In genomic region chr2:176392125-176392704, GRCh38 we compare ENCODE assay signal across 22 cellular contexts.
A peak's percentile ranks its signal among the peaks of the same experiment; 100 is the strongest.
DNase-seq lines count a peak whose midpoint lies in the region; ATAC-seq and TF ChIP-seq lines count a peak whose summit lies in the region.
"Had no signal": no experiment of that assay in that cellular context is flagged by ENCODE, and none has a peak within 500 bp of the region (broad histone marks: within the 10 kb centered on the region; RNA-seq: fewer than 3 reads in every experiment).

No MANE protein-coding gene starts in this region.

- H3K4me3 ChIP-seq in HEK293 (ENCODE audit: low read depth, low read length) (no peak overlapping the region), brain microvascular endothelial cell (ENCODE audit: low read depth, low read length) (no peak overlapping the region)
- H3K4me3 ChIP-seq: adrenal gland, lung had no signal

- in situ Hi-C loops in brain microvascular endothelial cell (cut with HindIII; ENCODE audit: low pct_ligation_motif_present, low sequenced_read_pairs): no loop called here

- intact Hi-C loops in left ventricle myocardium superior (cut with micrococcal nuclease) (no loop called here), posterior vena cava (cut with DNase I) (no loop called here)

- H3K27me3 ChIP-seq in brain microvascular endothelial cell (replicated peaks): no peaks in the 10 kb centered on the region
- H3K27me3 ChIP-seq: adrenal gland had no signal

- ATAC-seq in left ventricle myocardium superior: peak; percentile 97

- no peaks in the 10 kb centered on the region for H3K9me3 ChIP-seq in HEK293 (ENCODE audit: control insufficient read depth, insufficient read depth, low read depth, low read length)
- H3K9me3 ChIP-seq: adrenal gland, neutrophil had no signal

- H3K36me3 ChIP-seq in HEK293 (ENCODE audit: control insufficient read depth in 2 of 2, insufficient read depth in 1 of 2, low read length in 2 of 2) (no peaks in the 10 kb centered on the region), brain microvascular endothelial cell (replicated peaks) (no peaks in the 10 kb centered on the region)
- H3K36me3 ChIP-seq: adrenal gland, neutrophil had no signal

- POLR2A ChIA-PET in HEK293 (lab: Yijun Ruan, JAX): no interaction called here

- H3K27ac ChIP-seq in HEK293 (ENCODE audit: extremely low read depth, low read depth, low read length) (no peak overlapping the region), brain microvascular endothelial cell (no peak overlapping the region)
- H3K27ac ChIP-seq: adrenal gland, neutrophil had no signal

- peak; percentile 40; the same call in 1 of the 2 replicates for TF ChIP-seq CTCF in HEK293 (tag by site-specific recombination; IDR thresholded peaks at IDR 0.05)
- TF ChIP-seq CTCF in brain microvascular endothelial cell (IDR thresholded peaks at IDR 0.05; ENCODE audit: low read depth, low read length, missing control alignments): no peak

- DNase-seq in brain microvascular endothelial cell (peak; percentile 10), left ventricle myocardium superior (no peak), stromal cell of bone marrow (ENCODE audit: low read depth) (peak; percentile 32), posterior vena cava (ENCODE audit: low spot score) (no peak), SIG-M5 (lab: John Stamatoyannopoulos, UW) (no peak)
- no peak for DNase-seq in activated CD4-positive, alpha-beta T cell treated with anti-CD3 and anti-CD28 coated beads for 48 hours
- DNase-seq in activated CD4-positive, alpha-beta T cell treated with anti-CD3 and anti-CD28 coated beads, Interleukin-2, amount 50 U/mL, for 1 hour: no peak
- DNase-seq: activated T-cell treated with anti-CD3 and anti-CD28 coated beads, Interleukin-2, amount 50 U/mL, for 24 hours; adrenal gland; C1 segment of cervical spinal cord; Calu3; central memory CD4-positive, alpha-beta T cell; erythroblast; foreskin melanocyte; H9; hypothalamus; KBM-7; NCI-H1694; NCI-H526 had no signal

- CTCF ChIA-PET in HEK293 (lab: Yijun Ruan, JAX): no interaction called here

- peaks cover 3% of the 10 kb centered on the region; the same call in 1 of the 2 replicates for H3K4me1 ChIP-seq in HEK293 (ENCODE audit: control insufficient read depth, insufficient read depth, low read length)

TF ChIP-seq in HEK293, 187 proteins besides CTCF, POLR2A, EP300 and RAD21:
- TF ChIP-seq PRDM10 (tag by site-specific recombination; IDR thresholded peaks at IDR 0.05): peak; percentile 79
- TF ChIP-seq ZNF433 (tag by site-specific recombination; IDR thresholded peaks at IDR 0.05; ENCODE audit: low read depth): no peak

Comparison
In these comparisons a context has a peak if more than half of its experiments do, and no peak if none do; other contexts are left out.
1. DNase-seq: peak in brain microvascular endothelial cell (single experiment) and stromal cell of bone marrow (single experiment); none in left ventricle myocardium superior (single experiment), posterior vena cava (single experiment), SIG-M5 (single experiment), activated CD4-positive, alpha-beta T cell treated with anti-CD3 and anti-CD28 coated beads for 48 hours (single experiment) and activated CD4-positive, alpha-beta T cell treated with anti-CD3 and anti-CD28 coated beads, Interleukin-2, amount 50 U/mL, for 1 hour (single experiment).